ENCODE assay signal across 24 cellular contexts in the genomic region with DNA sequence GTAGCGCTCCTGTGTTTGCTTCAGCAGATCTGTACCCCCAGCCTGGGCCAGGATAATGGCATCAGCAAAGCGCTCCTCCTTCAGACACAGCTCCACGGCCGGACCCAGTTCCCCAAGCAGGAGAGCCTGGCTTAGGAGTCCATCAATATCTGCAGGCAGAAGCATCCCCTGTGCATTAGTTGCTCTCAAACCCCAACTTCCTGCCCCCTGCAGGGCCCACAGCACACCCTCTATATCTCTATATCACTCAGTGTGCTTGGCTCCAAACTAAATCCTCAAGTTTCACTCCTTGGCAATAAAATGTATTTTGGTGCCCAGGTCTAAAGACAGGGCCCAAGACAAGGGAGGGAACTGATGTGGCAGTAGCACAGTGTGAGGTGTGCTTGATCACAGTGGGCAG. TPM values are rescaled to one million over a fixed set of nuclear protein-coding genes. Genes with fewer than 3 reads are reported as not detected.
"Had no signal": no experiment of that assay in that cellular context is flagged by ENCODE, and none has a peak within 500 bp of the region (broad histone marks: within the 10 kb centered on the region; RNA-seq: fewer than 3 reads in every experiment).

No MANE protein-coding gene starts in this region.

- ATAC-seq: Panc1, Right ventricle myocardium inferior, T-cell had no signal

- H3K27ac Mint-ChIP-seq: activated B cell treated with CpG ODN at 0.5 μM for 24 hours; activated naive CD8-positive, alpha-beta T cell treated with anti-CD3 and anti-CD28 coated beads for 36 hours; IgD-negative memory B cell; T-cell had no signal

- H3K4me1 Mint-ChIP-seq: activated B cell treated with CpG ODN at 0.5 μM for 24 hours, IgD-negative memory B cell had no signal

- DNase-seq: activated B cell treated with CpG ODN at 0.5 μM for 24 hours; activated CD4-positive, alpha-beta T cell treated with anti-CD3 and anti-CD28 coated beads for 1 hour; activated effector memory CD4-positive, alpha-beta T cell treated with anti-CD3 and anti-CD28 coated beads, Interleukin-2, amount 50 U/mL, for 16 hours; activated naive CD4-positive, alpha-beta T cell treated with Interleukin-2 at 50 U/mL for 16 hours; activated naive CD8-positive, alpha-beta T cell treated with anti-CD3 and anti-CD28 coated beads for 36 hours; aorta; caudate nucleus; colonic mucosa; KG1; MM.1S; NCI-H1105; NCI-H1436; NCI-H1694 treated with DMSO at 0.1 percent for 48 hours; NCI-H2029 treated with DMSO at 0.1 percent for 48 hours; NCI-H345; NCI-H510A; NCI-H69; NK-92 treated with Interleukin-12 subunit alpha and Interleukin-12 subunit beta, amount 100 ng/mL, for 24 hours; OCI-M1; RPMI8226; T-cell had no signal

- H3K4me3 Mint-ChIP-seq: activated B cell treated with CpG ODN at 0.5 μM for 24 hours; activated naive CD8-positive, alpha-beta T cell treated with anti-CD3 and anti-CD28 coated beads for 36 hours; IgD-negative memory B cell; T-cell had no signal

- H3K27me3 Mint-ChIP-seq: activated B cell treated with CpG ODN at 0.5 μM for 24 hours; activated naive CD8-positive, alpha-beta T cell treated with anti-CD3 and anti-CD28 coated beads for 36 hours; IgD-negative memory B cell; T-cell had no signal

- H3K9me3 Mint-ChIP-seq: activated B cell treated with CpG ODN at 0.5 μM for 24 hours; activated naive CD8-positive, alpha-beta T cell treated with anti-CD3 and anti-CD28 coated beads for 36 hours; IgD-negative memory B cell; T-cell had no signal

RNA-seq across cellular contexts. Expression of gene WNT8B, which starts 35.2 kb away (rescaled TPM):
- polyA plus RNA-seq: aorta, IgD-negative memory B cell had no signal
